22 cellular contexts compared by ENCODE assay signal in genomic region chr16:1347962-1348361, GRCh38. TPM values are rescaled to one million over a fixed set of nuclear protein-coding genes. Genes with fewer than 3 reads are reported as not detected.
DNase-seq lines count a peak whose midpoint lies in the region; ATAC-seq, FAIRE-seq and TF ChIP-seq lines count a peak whose summit lies in the region.
"Had no signal": no experiment of that assay in that cellular context is flagged by ENCODE, and none has a peak within 500 bp of the region (broad histone marks: within the 10 kb centered on the region; RNA-seq: fewer than 3 reads in every experiment).

No MANE protein-coding gene starts in this region.

- H3K4me1 Mint-ChIP-seq in T-helper 17 cell: peaks cover 25% of the 10 kb centered on the region

- H3K9me3 ChIP-seq in HepG2 (ENCODE audit: low read length): no peaks in the 10 kb centered on the region
- no peaks in the 10 kb centered on the region for H3K9me3 ChIP-seq in right lobe of liver
- no peaks in the 10 kb centered on the region for H3K9me3 ChIP-seq in T-helper 17 cell (ENCODE audit: control insufficient read depth, low read length, poor library complexity, severe bottlenecking)
- no peaks in the 10 kb centered on the region for H3K9me3 ChIP-seq in neuronal stem cell (replicated peaks in 1 of 2; ENCODE audit: control insufficient read depth in 2 of 2, insufficient read depth in 1 of 2, low read depth in 1 of 2, low read length in 2 of 2)
- H3K9me3 ChIP-seq: A549; BLaER1 treated with 17β-estradiol and CSF1 and Interleukin-3, amounts not matched to agents 10 nM and 100 nM; Caco-2 had no signal

- FAIRE-seq in HepG2 (lab: Jason Lieb, UNC): no peak
- FAIRE-seq: A549, G401.6, GM12878, GM12892, GM18507 had no signal

- H3K27ac Mint-ChIP-seq in T-helper 17 cell: no peak overlapping the region
- H3K27ac Mint-ChIP-seq: B cell; CD4-positive, alpha-beta T cell; CD8-positive, alpha-beta T cell had no signal

- intact Hi-C loops in HepG2 (cut with micrococcal nuclease; ENCODE audit: unreplicated experiment) (no loop called here), right lobe of liver (cut with DNase I) (no loop called here)

- peaks cover 6 to 14% of the 10 kb centered on the region in 2 experiments; a peak in 4 of 5 replicates for H3K36me3 ChIP-seq in HepG2 (replicated peaks in 1 of 2; ENCODE audit: control insufficient read depth in 1 of 2, insufficient read depth in 2 of 2, low read length in 2 of 2)
- H3K36me3 ChIP-seq in right lobe of liver: no peaks in the 10 kb centered on the region
- peaks cover 16 to 51% of the 10 kb centered on the region in 2 donors for H3K36me3 ChIP-seq in neuronal stem cell (replicated peaks in 1 of 2; ENCODE audit: control insufficient read depth in 2 of 2, insufficient read depth in 2 of 2, low read length in 2 of 2)

- no peak overlapping the region for H4K91ac ChIP-seq in neuronal stem cell (ENCODE audit: low read depth, low read length, poor library complexity)

- TF ChIP-seq RAD21 in HepG2 (CRISPR knock-in tag; IDR thresholded peaks at IDR 0.05): no peak

- H3K27ac ChIP-seq in HepG2 (ENCODE audit: extremely low read length, insufficient read depth, low read length): no peak overlapping the region
- H3K27ac ChIP-seq in right lobe of liver: no peak overlapping the region
- H3K27ac ChIP-seq in neuronal stem cell (replicated peaks; ENCODE audit: low read length): no peak overlapping the region
- H3K27ac ChIP-seq: 22Rv1; A549; BLaER1 treated with 17β-estradiol and CSF1 and Interleukin-3, amounts not matched to agents 10 nM and 100 nM; C4-2B had no signal

- no peaks in the 10 kb centered on the region for H3K27me3 Mint-ChIP-seq in T-helper 17 cell
- H3K27me3 Mint-ChIP-seq: B cell; CD4-positive, alpha-beta T cell had no signal

- H3K4me2 ChIP-seq in HepG2 (ENCODE audit: low read depth, low read length): no peak overlapping the region
- no peak overlapping the region for H3K4me2 ChIP-seq in neuronal stem cell (ENCODE audit: insufficient read depth, low read length, poor library complexity, severe bottlenecking)
- H3K4me2 ChIP-seq: A549; BLaER1 treated with 17β-estradiol and CSF1 and Interleukin-3, amounts not matched to agents 10 nM and 100 nM had no signal

- no peak for ATAC-seq in HepG2
- no peak for ATAC-seq in right lobe of liver
- ATAC-seq in T-helper 17 cell: no peak
- ATAC-seq: A549; CD8-positive, alpha-beta T cell; GM12878 had no signal

- no peak overlapping the region for H4K8ac ChIP-seq in neuronal stem cell (ENCODE audit: low read depth, low read length)

- H3K9ac ChIP-seq in HepG2 (ENCODE audit: insufficient read depth, low read depth, low read length) (no peak overlapping the region), neuronal stem cell (ENCODE audit: low read depth, low read length, poor library complexity) (peak overlapping the region; percentile 21)
- H3K9ac ChIP-seq: BLaER1 treated with 17β-estradiol and CSF1 and Interleukin-3, amounts not matched to agents 10 nM and 100 nM had no signal

- no peak overlapping the region for H3K4ac ChIP-seq in neuronal stem cell (ENCODE audit: low read length)

- H3K4me3 ChIP-seq in HepG2 (replicated peaks in 1 of 3; ENCODE audit: insufficient read depth in 1 of 3, low read depth in 2 of 3, low read length in 3 of 3): no peak overlapping the region
- H3K4me3 ChIP-seq in right lobe of liver: no peak overlapping the region
- H3K4me3 ChIP-seq in neuronal stem cell (ENCODE audit: low read length in 2 of 2): no peak overlapping the region
- H3K4me3 ChIP-seq: A549; BLaER1 treated with 17β-estradiol and CSF1 and Interleukin-3, amounts not matched to agents 10 nM and 100 nM; GM12878 had no signal

- no peak for TF ChIP-seq EP300 in HepG2 (IDR thresholded peaks at IDR 0.05; ENCODE audit: low read depth in 2 of 2, low read length in 2 of 2)
- TF ChIP-seq EP300 in HepG2 (CRISPR knock-in tag; IDR thresholded peaks at IDR 0.05; ENCODE audit: borderline replicate concordance): no peak

- H2BK5ac ChIP-seq in neuronal stem cell (ENCODE audit: low read length): no peak overlapping the region

- POLR2A ChIA-PET in HepG2 (lab: Yijun Ruan, JAX): no interaction called here

- H3K27me3 ChIP-seq in HepG2 (ENCODE audit: control insufficient read depth in 1 of 2, insufficient read depth in 2 of 2, low read length in 2 of 2) (no peaks in the 10 kb centered on the region; a peak in 1 of 5 replicates), right lobe of liver (no peaks in the 10 kb centered on the region), neuronal stem cell (ENCODE audit: control insufficient read depth in 3 of 3, insufficient read depth in 3 of 3, low read depth in 1 of 3, low read length in 3 of 3) (peaks cover 0 to 6% (median 0%) of the 10 kb centered on the region in 3 experiments)
- H3K27me3 ChIP-seq: BLaER1 treated with 17β-estradiol and CSF1 and Interleukin-3, amounts not matched to agents 10 nM and 100 nM had no signal

- BruUV-seq in HepG2 (replicated peaks; lab: Mats Ljungman, UMichigan): no TSS peak

- no peak overlapping the region for H2BK120ac ChIP-seq in neuronal stem cell (ENCODE audit: low read depth, low read length)

- H3K14ac ChIP-seq in neuronal stem cell (ENCODE audit: low read length): no peak overlapping the region

- in situ Hi-C loops in HepG2 (cut with HindIII; ENCODE audit: extremely low pct_ligation_motif_present, low pct_unique_long_range_greater_than_20kb): no loop called here

- CTCF ChIA-PET in HepG2 (lab: Yijun Ruan, JAX; ENCODE audit: low intra/inter-chr PET ratio, low total read pairs): no interaction called here

- no peak for TF ChIP-seq POLR2A in HepG2 (IDR thresholded peaks at IDR 0.05; ENCODE audit: insufficient read depth in 1 of 2, low read depth in 2 of 2, low read length in 2 of 2)
- no peak for TF ChIP-seq POLR2A in right lobe of liver (IDR thresholded peaks at IDR 0.05)

- TF ChIP-seq CTCF in HepG2 (CRISPR knock-in tag; IDR thresholded peaks at IDR 0.05) (no peak), right lobe of liver (IDR thresholded peaks at IDR 0.05) (no peak)

- H2AFZ ChIP-seq in HepG2 (ENCODE audit: low read length): no peak overlapping the region
- no peak overlapping the region for H2AFZ ChIP-seq in neuronal stem cell (ENCODE audit: low read length)

- H3K18ac ChIP-seq in neuronal stem cell (ENCODE audit: low read length): no peak overlapping the region

- no peak overlapping the region for H2AK5ac ChIP-seq in neuronal stem cell (ENCODE audit: low read depth, low read length)

- H3K79me2 ChIP-seq in HepG2 (ENCODE audit: insufficient read depth, low read length): peaks cover 24% of the 10 kb centered on the region

- no peak overlapping the region for H2BK15ac ChIP-seq in neuronal stem cell (ENCODE audit: low read length)

- DNase-seq in HepG2 (ENCODE audit: low spot score): no peak
- no peak for DNase-seq in right lobe of liver
- DNase-seq in T-helper 17 cell: no peak
- no peak for DNase-seq in neuronal stem cell (ENCODE audit: low spot score)
- no peak for DNase-seq in activated CD4-positive, alpha-beta T cell treated with anti-CD3 and anti-CD28 coated beads for 1 hour
- no peak for DNase-seq in foreskin melanocyte
- no peak for DNase-seq in NCI-H2029 treated with DMSO at 0.1 percent for 48 hours (lab: John Stamatoyannopoulos, UW)
- DNase-seq: AML-193; Caco-2; CD4-positive, alpha-beta T cell; DMS79 treated with DMSO at 0.1 percent for 48 hours; GF-D8 had no signal

- no peaks in the 10 kb centered on the region for H4K20me1 ChIP-seq in HepG2 (ENCODE audit: insufficient read depth, low read length)

- no peak overlapping the region for H3K23ac ChIP-seq in neuronal stem cell (ENCODE audit: low read depth, low read length, poor library complexity)

- no peaks in the 10 kb centered on the region for H3K36me3 Mint-ChIP-seq in T-helper 17 cell (ENCODE audit: low read depth)

- peaks cover 23% of the 10 kb centered on the region for H3K79me1 ChIP-seq in neuronal stem cell (ENCODE audit: low read depth, low read length)

- H2BK12ac ChIP-seq in neuronal stem cell (ENCODE audit: low read length): no peak overlapping the region

- 92% methylated on average over 4 of the region's 29 CpGs for WGBS in HepG2 (ENCODE audit: low lambda C conversion rate)
- no CpG with 5 or more reads among the region's 29 CpGs for WGBS in right lobe of liver (ENCODE audit: insufficient coverage, low coverage, low lambda C conversion rate, missing lambda C conversion rate)
- no CpG with 5 or more reads among the region's 29 CpGs for WGBS in neuronal stem cell (ENCODE audit: extremely low coverage in 2 of 2, insufficient read length in 2 of 2, insufficient replicate concordance in 1 of 2), 2 donors

- peak overlapping the region; percentile 19 for H3K4me3 Mint-ChIP-seq in T-helper 17 cell
- H3K4me3 Mint-ChIP-seq: CD4-positive, alpha-beta T cell; CD8-positive, alpha-beta T cell had no signal

- H3K4me1 ChIP-seq in HepG2 (ENCODE audit: insufficient read depth, low read length) (peaks cover 27% of the 10 kb centered on the region), right lobe of liver (peaks cover 0 to 27% (median 13%) of the 10 kb centered on the region in 4 donors), neuronal stem cell (ENCODE audit: control insufficient read depth in 2 of 2, insufficient read depth in 1 of 2, low read depth in 1 of 2, low read length in 2 of 2) (peaks cover 12 to 13% of the 10 kb centered on the region in 2 donors)

RNA-seq across cellular contexts. Expression of gene TSR3, which starts 3.7 kb away (rescaled TPM):
- total RNA-seq in HepG2 (2016; rRNA removed; fragmentation: Illumina TruSeq; extraction: Trizol): 45.1 and 51.0 TPM in 2 replicates
- total RNA-seq in HepG2 (2016; cell fraction: cytosol; rRNA removed; fragmentation: Illumina TruSeq; extraction: Trizol; ENCODE audit: low read depth): 118 and 125 TPM in 2 replicates
- total RNA-seq in HepG2 (2016; cell fraction: insoluble cytoplasmic fraction; rRNA removed; fragmentation: Illumina TruSeq; extraction: Trizol): 49.3 and 52.7 TPM in 2 replicates
- 124 and 132 TPM in 2 replicates for total RNA-seq in HepG2 (2016; cell fraction: membrane; rRNA removed; fragmentation: Illumina TruSeq; extraction: Trizol)
- total RNA-seq in HepG2 (2016; cell fraction: nucleus; rRNA removed; fragmentation: Illumina TruSeq; extraction: Trizol): 18.2 and 27.2 TPM in 2 replicates
- 24.2 and 26.2 TPM in 2 replicates for polyA plus RNA-seq in HepG2 (2011; rRNA removed)
- 32.0 and 45.5 TPM in 2 replicates for polyA plus RNA-seq in HepG2 (2011; cell fraction: cytosol; rRNA removed)
- polyA plus RNA-seq in HepG2 (2011; cell fraction: nucleus; rRNA removed): 19.0 and 20.6 TPM in 2 replicates
- polyA plus RNA-seq in HepG2 (2012): 21.4 TPM in 2 replicates
- polyA plus RNA-seq in HepG2 (2016; cell fraction: cytosol; fragmentation: Illumina TruSeq; extraction: Trizol; ENCODE audit: low read depth): 132 and 144 TPM in 2 replicates
- 51.4 and 56.6 TPM in 2 replicates for polyA plus RNA-seq in HepG2 (2016; cell fraction: insoluble cytoplasmic fraction; fragmentation: Illumina TruSeq; extraction: Trizol; ENCODE audit: low read depth)
- 124 TPM in 2 replicates for polyA plus RNA-seq in HepG2 (2016; cell fraction: membrane; fragmentation: Illumina TruSeq; extraction: Trizol; ENCODE audit: low read depth)
- polyA plus RNA-seq in HepG2 (2016; cell fraction: nucleus; fragmentation: Illumina TruSeq; extraction: Trizol; ENCODE audit: insufficient read depth, low read depth): 43.7 and 46.5 TPM in 2 replicates
- polyA minus RNA-seq in HepG2 (2011; rRNA and poly(A)+ RNA removed; ENCODE audit: low replicate concordance): 32.8 and 34.9 TPM in 2 replicates
- polyA minus RNA-seq in HepG2 (2011; cell fraction: cytosol; rRNA and poly(A)+ RNA removed): 14.0 and 21.0 TPM in 2 replicates
- polyA minus RNA-seq in HepG2 (2011; cell fraction: nucleus; rRNA and poly(A)+ RNA removed): 6.6 and 7.2 TPM in 2 replicates
- total RNA-seq in right lobe of liver: 10 to 100 TPM; 20.7 to 66.5 (median 24.5) TPM
- total RNA-seq in T-helper 17 cell: 10 to 100 TPM; 24.4 to 27.7 TPM
- polyA plus RNA-seq in neuronal stem cell (2013, experiment 1 of 2): 32.4 TPM
- 29.6 TPM for polyA plus RNA-seq in neuronal stem cell (2013, experiment 2 of 2)

RNA-seq across cellular contexts. Expression of gene GNPTG, which starts 3.8 kb away (rescaled TPM):
- total RNA-seq in HepG2 (2016; rRNA removed; fragmentation: Illumina TruSeq; extraction: Trizol) (8.8 and 22.7 TPM in 2 replicates), right lobe of liver (10 to 100 TPM; 44.3 to 72.8 (median 63.0) TPM), T-helper 17 cell (10 to 100 TPM; 39.2 to 48.0 TPM)
- total RNA-seq in HepG2 (2016; cell fraction: cytosol; rRNA removed; fragmentation: Illumina TruSeq; extraction: Trizol; ENCODE audit: low read depth): 8.5 and 9.4 TPM in 2 replicates
- 7.2 and 22.9 TPM in 2 replicates for total RNA-seq in HepG2 (2016; cell fraction: insoluble cytoplasmic fraction; rRNA removed; fragmentation: Illumina TruSeq; extraction: Trizol)
- 11.3 and 14.3 TPM in 2 replicates for total RNA-seq in HepG2 (2016; cell fraction: membrane; rRNA removed; fragmentation: Illumina TruSeq; extraction: Trizol)
- total RNA-seq in HepG2 (2016; cell fraction: nucleus; rRNA removed; fragmentation: Illumina TruSeq; extraction: Trizol): 18.3 and 21.7 TPM in 2 replicates
- 71.1 and 79.9 TPM in 2 replicates for polyA plus RNA-seq in HepG2 (2011; rRNA removed)
- polyA plus RNA-seq in HepG2 (2011; cell fraction: cytosol; rRNA removed): 54.7 and 81.5 TPM in 2 replicates
- 96.1 and 122 TPM in 2 replicates for polyA plus RNA-seq in HepG2 (2011; cell fraction: nucleus; rRNA removed)
- polyA plus RNA-seq in HepG2 (2012): 23.4 and 23.5 TPM in 2 replicates
- polyA plus RNA-seq in HepG2 (2016; cell fraction: cytosol; fragmentation: Illumina TruSeq; extraction: Trizol; ENCODE audit: low read depth): 15.1 and 18.1 TPM in 2 replicates
- polyA plus RNA-seq in HepG2 (2016; cell fraction: insoluble cytoplasmic fraction; fragmentation: Illumina TruSeq; extraction: Trizol; ENCODE audit: low read depth): 15.0 and 19.6 TPM in 2 replicates
- polyA plus RNA-seq in HepG2 (2016; cell fraction: membrane; fragmentation: Illumina TruSeq; extraction: Trizol; ENCODE audit: low read depth): 15.9 and 17.7 TPM in 2 replicates
- polyA plus RNA-seq in HepG2 (2016; cell fraction: nucleus; fragmentation: Illumina TruSeq; extraction: Trizol; ENCODE audit: insufficient read depth, low read depth): 81.4 and 87.5 TPM in 2 replicates
- polyA minus RNA-seq in HepG2 (2011; rRNA and poly(A)+ RNA removed; ENCODE audit: low replicate concordance): 35.8 and 59.3 TPM in 2 replicates
- 14.2 and 19.1 TPM in 2 replicates for polyA minus RNA-seq in HepG2 (2011; cell fraction: cytosol; rRNA and poly(A)+ RNA removed)
- polyA minus RNA-seq in HepG2 (2011; cell fraction: nucleus; rRNA and poly(A)+ RNA removed): 7.6 and 15.6 TPM in 2 replicates
- polyA plus RNA-seq in neuronal stem cell (2013, experiment 1 of 2): 14.7 TPM
- polyA plus RNA-seq in neuronal stem cell (2013, experiment 2 of 2): 13.2 TPM

RNA-seq across cellular contexts. Expression of gene BAIAP3, which starts 14.5 kb away (rescaled TPM):
- total RNA-seq in HepG2 (2016; rRNA removed; fragmentation: Illumina TruSeq; extraction: Trizol) (2.0 and 3.2 TPM in 2 replicates), right lobe of liver (1 to 10 TPM; 5.4 to 7.6 (median 5.8) TPM), T-helper 17 cell (10 to 100 TPM; 11.8 to 20.0 TPM)
- 0.40 and 0.79 TPM in 2 replicates for total RNA-seq in HepG2 (2016; cell fraction: cytosol; rRNA removed; fragmentation: Illumina TruSeq; extraction: Trizol; ENCODE audit: low read depth)
- total RNA-seq in HepG2 (2016; cell fraction: insoluble cytoplasmic fraction; rRNA removed; fragmentation: Illumina TruSeq; extraction: Trizol): 1.2 and 2.4 TPM in 2 replicates
- 0.80 and 1.3 TPM in 2 replicates for total RNA-seq in HepG2 (2016; cell fraction: membrane; rRNA removed; fragmentation: Illumina TruSeq; extraction: Trizol)
- 2.8 and 4.0 TPM in 2 replicates for total RNA-seq in HepG2 (2016; cell fraction: nucleus; rRNA removed; fragmentation: Illumina TruSeq; extraction: Trizol)
- polyA plus RNA-seq in HepG2 (2011; rRNA removed): 5.7 and 9.1 TPM in 2 replicates
- 2.2 and 2.3 TPM in 2 replicates for polyA plus RNA-seq in HepG2 (2011; cell fraction: cytosol; rRNA removed)
- polyA plus RNA-seq in HepG2 (2011; cell fraction: nucleus; rRNA removed): 91.6 and 123 TPM in 2 replicates
- 3.7 and 4.3 TPM in 2 replicates for polyA plus RNA-seq in HepG2 (2012)
- polyA plus RNA-seq in HepG2 (2016; cell fraction: cytosol; fragmentation: Illumina TruSeq; extraction: Trizol; ENCODE audit: low read depth): 0.31 and 0.35 TPM in 2 replicates
- 1.0 and 2.5 TPM in 2 replicates for polyA plus RNA-seq in HepG2 (2016; cell fraction: insoluble cytoplasmic fraction; fragmentation: Illumina TruSeq; extraction: Trizol; ENCODE audit: low read depth)
- polyA plus RNA-seq in HepG2 (2016; cell fraction: membrane; fragmentation: Illumina TruSeq; extraction: Trizol; ENCODE audit: low read depth): 0.46 and 0.62 TPM in 2 replicates
- 5.9 and 9.4 TPM in 2 replicates for polyA plus RNA-seq in HepG2 (2016; cell fraction: nucleus; fragmentation: Illumina TruSeq; extraction: Trizol; ENCODE audit: insufficient read depth, low read depth)
- polyA minus RNA-seq in HepG2 (2011; rRNA and poly(A)+ RNA removed; ENCODE audit: low replicate concordance): 0.40 and 7.9 TPM in 2 replicates
- polyA minus RNA-seq in HepG2 (2011; cell fraction: cytosol; rRNA and poly(A)+ RNA removed): 2.1 and 2.6 TPM in 2 replicates
- 12.2 and 20.9 TPM in 2 replicates for polyA minus RNA-seq in HepG2 (2011; cell fraction: nucleus; rRNA and poly(A)+ RNA removed)
- 3.1 TPM for polyA plus RNA-seq in neuronal stem cell (2013, experiment 1 of 2)
- polyA plus RNA-seq in neuronal stem cell (2013, experiment 2 of 2): 2.9 TPM

RNA-seq across cellular contexts. Expression of gene UBE2I, which starts 38.5 kb away (rescaled TPM):
- total RNA-seq in HepG2 (2016; rRNA removed; fragmentation: Illumina TruSeq; extraction: Trizol) (75.8 and 87.9 TPM in 2 replicates), right lobe of liver (10 to 100 TPM; 25.0 to 48.0 (median 39.3) TPM), T-helper 17 cell (100 to 1,000 TPM; 233 to 249 TPM)
- 35.5 and 39.4 TPM in 2 replicates for total RNA-seq in HepG2 (2016; cell fraction: cytosol; rRNA removed; fragmentation: Illumina TruSeq; extraction: Trizol; ENCODE audit: low read depth)
- 66.6 and 79.8 TPM in 2 replicates for total RNA-seq in HepG2 (2016; cell fraction: insoluble cytoplasmic fraction; rRNA removed; fragmentation: Illumina TruSeq; extraction: Trizol)
- 55.4 and 63.3 TPM in 2 replicates for total RNA-seq in HepG2 (2016; cell fraction: membrane; rRNA removed; fragmentation: Illumina TruSeq; extraction: Trizol)
- 41.5 and 41.7 TPM in 2 replicates for total RNA-seq in HepG2 (2016; cell fraction: nucleus; rRNA removed; fragmentation: Illumina TruSeq; extraction: Trizol)
- 79.5 and 98.9 TPM in 2 replicates for polyA plus RNA-seq in HepG2 (2011; rRNA removed)
- 57.9 and 77.8 TPM in 2 replicates for polyA plus RNA-seq in HepG2 (2011; cell fraction: cytosol; rRNA removed)
- polyA plus RNA-seq in HepG2 (2011; cell fraction: nucleus; rRNA removed): 115 and 128 TPM in 2 replicates
- polyA plus RNA-seq in HepG2 (2012): 91.6 and 108 TPM in 2 replicates
- polyA plus RNA-seq in HepG2 (2016; cell fraction: cytosol; fragmentation: Illumina TruSeq; extraction: Trizol; ENCODE audit: low read depth): 94.9 and 118 TPM in 2 replicates
- polyA plus RNA-seq in HepG2 (2016; cell fraction: insoluble cytoplasmic fraction; fragmentation: Illumina TruSeq; extraction: Trizol; ENCODE audit: low read depth): 181 and 205 TPM in 2 replicates
- polyA plus RNA-seq in HepG2 (2016; cell fraction: membrane; fragmentation: Illumina TruSeq; extraction: Trizol; ENCODE audit: low read depth): 118 and 119 TPM in 2 replicates
- polyA plus RNA-seq in HepG2 (2016; cell fraction: nucleus; fragmentation: Illumina TruSeq; extraction: Trizol; ENCODE audit: insufficient read depth, low read depth): 163 and 194 TPM in 2 replicates
- 39.2 and 48.3 TPM in 2 replicates for polyA minus RNA-seq in HepG2 (2011; rRNA and poly(A)+ RNA removed; ENCODE audit: low replicate concordance)
- 54.8 and 55.8 TPM in 2 replicates for polyA minus RNA-seq in HepG2 (2011; cell fraction: cytosol; rRNA and poly(A)+ RNA removed)
- polyA minus RNA-seq in HepG2 (2011; cell fraction: nucleus; rRNA and poly(A)+ RNA removed): 63.8 and 72.6 TPM in 2 replicates
- 253 TPM for polyA plus RNA-seq in neuronal stem cell (2013, experiment 1 of 2)
- 258 TPM for polyA plus RNA-seq in neuronal stem cell (2013, experiment 2 of 2)
